Comparison of ENCODE assay signal across 7 cellular contexts in the genomic region with DNA sequence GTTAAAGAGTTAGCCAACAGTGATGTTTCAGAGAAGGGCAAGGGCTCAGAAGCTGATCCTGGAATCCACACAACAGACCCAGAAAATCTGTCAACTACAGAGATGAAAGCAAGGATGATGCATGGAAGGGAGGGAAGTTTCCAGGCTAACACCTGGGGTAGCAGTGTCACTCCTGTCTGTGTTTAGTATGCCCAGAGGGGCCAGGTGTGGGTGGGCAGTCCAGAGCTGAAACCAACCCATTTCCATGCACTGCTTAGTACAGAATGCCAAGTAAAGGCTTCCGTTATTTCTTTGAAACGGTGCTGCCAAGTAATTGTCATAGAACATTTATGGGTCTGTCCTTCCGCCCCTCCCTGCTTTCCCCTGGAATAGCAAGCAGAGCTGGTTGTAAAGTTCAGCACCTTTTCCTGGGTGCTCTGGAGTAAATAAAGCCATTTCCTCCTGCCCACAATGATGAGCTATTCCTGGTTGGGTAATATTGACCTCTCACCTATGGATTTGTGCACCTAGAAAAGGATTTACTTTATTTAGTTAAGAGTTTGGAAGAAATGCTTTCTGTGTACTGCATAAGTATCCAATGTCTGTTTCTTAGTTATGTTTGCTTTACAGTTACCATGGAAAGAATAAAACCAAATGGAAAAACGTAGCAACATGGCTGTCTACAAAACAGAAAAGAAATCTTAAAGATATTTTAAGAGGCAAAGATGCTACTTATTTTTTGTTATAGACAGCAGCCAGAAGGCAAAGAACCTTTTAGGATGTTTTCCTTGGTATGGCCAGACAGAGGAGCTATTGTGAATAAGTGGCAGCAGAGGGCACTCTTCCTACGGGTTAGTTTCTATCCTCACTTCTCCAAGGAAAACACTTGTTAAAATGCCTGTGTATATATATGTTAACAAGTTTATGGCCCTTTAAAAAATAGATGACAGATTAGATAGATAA.
DNase-seq lines count a peak whose midpoint lies in the region; ATAC-seq and TF ChIP-seq lines count a peak whose summit lies in the region.
"Not testable (repeated sequence)": the region's sequence is repeated elsewhere in the genome, so short reads cannot be mapped to it uniquely, and the experiment has no call there.

No MANE protein-coding gene starts in this region.

- not testable (repeated sequence) for H3K9me2 ChIP-seq in DOHH2 (replicated peaks; ENCODE audit: control insufficient read depth, low read length)

- H3K79me2 ChIP-seq in DOHH2 (ENCODE audit: control insufficient read depth, low read length) = not testable (repeated sequence)
- peaks cover 12% of the 10 kb centered on the region; the same call in 1 of the 2 replicates for H3K79me2 ChIP-seq in KMS-11 (ENCODE audit: insufficient read depth, low read depth)

- not testable (repeated sequence) for H3K9ac ChIP-seq in KMS-11; colonic mucosa (ENCODE audit: low read depth in 2 of 2, low read length in 2 of 2)

- H4K20me1 ChIP-seq in DOHH2 (ENCODE audit: control insufficient read depth, insufficient read depth, low read depth, low read length); KMS-11 (ENCODE audit: insufficient read depth): not testable (repeated sequence)

- H3K9me3 ChIP-seq in DOHH2 (ENCODE audit: control insufficient read depth, insufficient read depth, low read length); colonic mucosa: not testable (repeated sequence)

- not testable (repeated sequence) for H3F3A ChIP-seq in DOHH2 (ENCODE audit: control insufficient read depth, insufficient read depth)

- DNase-seq in NCI-H2227 treated with DMSO at 0.1 percent for 48 hours (lab: John Stamatoyannopoulos, UW) (peak; percentile 37), SKM-1 treated with dmso at 0.1 percent for 144 hours (lab: John Stamatoyannopoulos, UW; ENCODE audit: unreplicated experiment) (peak; percentile 56), colonic mucosa (peak; percentile 46), non-pigmented ciliary epithelial cell (ENCODE audit: low read depth) (peak; percentile 8)
- DNase-seq in left ventricle myocardium superior = not testable (repeated sequence)

- not testable (repeated sequence) for H3K36me3 ChIP-seq in DOHH2 (ENCODE audit: control insufficient read depth, low read length); KMS-11 (ENCODE audit: insufficient read depth); colonic mucosa

- not testable (repeated sequence) for H3K27me3 ChIP-seq in DOHH2 (ENCODE audit: control insufficient read depth, low read length); KMS-11 (ENCODE audit: insufficient read depth, low read depth); colonic mucosa

- H3K4me3 ChIP-seq in DOHH2 (ENCODE audit: low read length); KMS-11 (IDR thresholded peaks at IDR 0.05; ENCODE audit: insufficient read depth, low read depth, low read length); colonic mucosa: not testable (repeated sequence)

- not testable (repeated sequence) for H3K4me2 ChIP-seq in DOHH2 (ENCODE audit: low read length); KMS-11

- not testable (repeated sequence) for H2AFZ ChIP-seq in KMS-11 (ENCODE audit: low read depth)

- peak; percentile 55 for TF ChIP-seq CTCF in DOHH2 (IDR thresholded peaks at IDR 0.05; ENCODE audit: low read depth, low read length, poor library complexity, severe bottlenecking)
- peak; percentile 81 for TF ChIP-seq CTCF in KMS-11 (conservative IDR thresholded peaks at IDR 0.05; ENCODE audit: low read depth, low read length)
- TF ChIP-seq CTCF in colonic mucosa (IDR thresholded peaks at IDR 0.05) = peak; percentile 49

- H3K4me1 ChIP-seq in DOHH2 (ENCODE audit: control insufficient read depth, low read length); colonic mucosa: not testable (repeated sequence)
- peaks cover 50% of the 10 kb centered on the region for H3K4me1 ChIP-seq in KMS-11 (ENCODE audit: low read depth, poor library complexity, severe bottlenecking)

- ATAC-seq in left ventricle myocardium superior = peak; percentile 48

- H3K27ac ChIP-seq in DOHH2 (ENCODE audit: low read depth, low read length); KMS-11; colonic mucosa: not testable (repeated sequence)

- intact Hi-C loops in colonic mucosa (cut with DNase I) (loop anchor here (10.0 kb wide), 1 partner anchor 429 kb away; no protein-coding TSS in a partner anchor), left ventricle myocardium superior (cut with micrococcal nuclease) (loop anchor here (5.0 kb wide), 1 partner anchor 287 kb away; no protein-coding TSS in a partner anchor)
